In the genomic region with DNA sequence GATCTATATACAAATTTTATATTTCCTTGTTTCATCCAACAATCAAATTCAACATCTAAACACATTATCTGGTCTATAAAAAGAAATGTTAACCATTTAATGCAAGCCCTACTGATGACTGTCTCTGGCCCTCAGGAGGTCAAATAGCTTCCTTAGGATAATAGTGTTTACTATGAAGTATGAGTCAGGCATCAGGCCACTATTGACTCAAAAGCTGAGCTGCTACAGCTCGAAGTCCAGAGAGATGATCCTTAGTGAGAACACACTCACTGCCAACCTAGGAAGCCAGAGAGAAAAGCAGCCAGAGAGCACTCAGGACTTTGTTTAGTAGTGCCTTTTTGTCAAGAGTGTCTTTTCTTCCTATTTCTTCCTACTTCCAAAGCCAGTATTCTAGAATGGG, we compare ENCODE assay signal across 9 cellular contexts.
A peak's percentile ranks its signal among the peaks of the same experiment; 100 is the strongest.
DNase-seq lines count a peak whose midpoint lies in the region; ATAC-seq lines count a peak whose summit lies in the region.
"Had no signal": no experiment of that assay in that cellular context is flagged by ENCODE, and none has a peak within 500 bp of the region (broad histone marks: within the 10 kb centered on the region; RNA-seq: fewer than 3 reads in every experiment).

No MANE protein-coding gene starts in this region.

- no peak overlapping the region for H2BK12ac ChIP-seq in neuronal stem cell (ENCODE audit: low read length)

- H4K8ac ChIP-seq in neuronal stem cell (ENCODE audit: low read depth, low read length) = no peak overlapping the region

- no peak overlapping the region for H2BK5ac ChIP-seq in neuronal stem cell (ENCODE audit: low read length)

- H3K4ac ChIP-seq in neuronal stem cell (ENCODE audit: low read length) = no peak overlapping the region

- H2BK120ac ChIP-seq in neuronal stem cell (ENCODE audit: low read depth, low read length) = no peak overlapping the region

- H3K27me3 ChIP-seq in neuronal stem cell (ENCODE audit: control insufficient read depth in 3 of 3, insufficient read depth in 3 of 3, low read depth in 1 of 3, low read length in 3 of 3) = no peaks in the 10 kb centered on the region

- no CpG with 5 or more reads among the region's 1 CpG for WGBS in neuronal stem cell (ENCODE audit: extremely low coverage in 2 of 2, insufficient read length in 2 of 2, insufficient replicate concordance in 1 of 2), 2 donors

- H3K4me1 ChIP-seq in neuronal stem cell (ENCODE audit: control insufficient read depth in 2 of 2, insufficient read depth in 1 of 2, low read depth in 1 of 2, low read length in 2 of 2) = peaks cover 5 to 6% of the 10 kb centered on the region in 2 donors

- H2AK5ac ChIP-seq in neuronal stem cell (ENCODE audit: low read depth, low read length) = no peak overlapping the region

- H3K18ac ChIP-seq in neuronal stem cell (ENCODE audit: low read length) = no peak overlapping the region

- ATAC-seq in HG03439 (IDR thresholded peaks at IDR 0.05; ENCODE audit: unreplicated experiment) (no peak), GM19463 (IDR thresholded peaks at IDR 0.05; ENCODE audit: unreplicated experiment) (no peak)
- ATAC-seq: activated CD8-positive, alpha-beta memory T cell treated with anti-CD3 and anti-CD28 coated beads, Interleukin-2, amount 10 ng/mL, durations not matched to agents 7 days and 5 days had no signal

- H4K91ac ChIP-seq in neuronal stem cell (ENCODE audit: low read depth, low read length, poor library complexity) = no peak overlapping the region

- H3K14ac ChIP-seq in neuronal stem cell (ENCODE audit: low read length) = no peak overlapping the region

- H3K9me3 ChIP-seq in neuronal stem cell (replicated peaks in 1 of 2; ENCODE audit: control insufficient read depth in 2 of 2, insufficient read depth in 1 of 2, low read depth in 1 of 2, low read length in 2 of 2) = no peaks in the 10 kb centered on the region

- no peaks in the 10 kb centered on the region for H3K79me1 ChIP-seq in neuronal stem cell (ENCODE audit: low read depth, low read length)

- no peak overlapping the region for H3K4me2 ChIP-seq in neuronal stem cell (ENCODE audit: insufficient read depth, low read length, poor library complexity, severe bottlenecking)

- no peak overlapping the region for H3K27ac ChIP-seq in neuronal stem cell (replicated peaks; ENCODE audit: low read length)

- DNase-seq in DMS53 treated with DMSO at 0.1 percent for 48 hours (lab: John Stamatoyannopoulos, UW; ENCODE audit: unreplicated experiment) (peak; percentile 84), NCI-H446 treated with DMSO at 0.1 percent for 48 hours (lab: John Stamatoyannopoulos, UW) (peak; percentile 40), dermis blood vessel endothelial cell (peak; percentile 7), neuronal stem cell (ENCODE audit: low spot score) (no peak), NK-92 (lab: John Stamatoyannopoulos, UW; ENCODE audit: unreplicated experiment) (no peak), T-helper 9 cell (no peak)
- DNase-seq: activated CD8-positive, alpha-beta memory T cell treated with anti-CD3 and anti-CD28 coated beads, Interleukin-2, amount 10 ng/mL, durations not matched to agents 7 days and 5 days had no signal

- no peak overlapping the region for H3K9ac ChIP-seq in neuronal stem cell (ENCODE audit: low read depth, low read length, poor library complexity)

- peak overlapping the region; percentile 30 for H2AFZ ChIP-seq in neuronal stem cell (ENCODE audit: low read length)

- no peak overlapping the region for H2BK15ac ChIP-seq in neuronal stem cell (ENCODE audit: low read length)

- H3K4me3 ChIP-seq in neuronal stem cell (ENCODE audit: low read length in 2 of 2) = no peak overlapping the region

- H3K23ac ChIP-seq in neuronal stem cell (ENCODE audit: low read depth, low read length, poor library complexity) = no peak overlapping the region

- H3K36me3 ChIP-seq in neuronal stem cell (replicated peaks in 1 of 2; ENCODE audit: control insufficient read depth in 2 of 2, insufficient read depth in 2 of 2, low read length in 2 of 2) = no peaks in the 10 kb centered on the region

Comparison
In these comparisons a context has a peak if more than half of its experiments do, and no peak if none do; other contexts are left out.
1. DNase-seq: peak in DMS53 treated with DMSO at 0.1 percent for 48 hours (single experiment), NCI-H446 treated with DMSO at 0.1 percent for 48 hours (single experiment) and dermis blood vessel endothelial cell (single experiment); none in neuronal stem cell (single experiment), NK-92 (single experiment) and T-helper 9 cell (single experiment).